In the genomic region with DNA sequence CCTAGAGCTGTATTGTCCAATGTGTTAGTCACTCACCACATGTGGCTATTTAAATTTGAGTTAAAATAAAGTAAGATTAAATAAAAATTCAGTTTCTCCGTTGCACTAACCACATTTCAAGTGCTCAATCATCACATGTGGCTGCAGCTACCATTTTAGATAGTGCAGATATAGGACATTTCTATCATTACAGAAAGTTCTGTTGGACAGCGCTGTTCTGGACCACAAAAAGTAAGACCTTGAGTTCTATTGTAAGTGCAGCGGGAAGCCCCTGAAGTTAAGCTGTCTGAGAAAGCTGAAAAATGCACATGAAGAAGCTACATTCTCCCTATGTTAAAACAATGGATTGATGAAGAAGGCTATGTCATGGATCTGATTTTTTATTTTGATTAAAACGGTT, we compare ENCODE assay signal across 9 cellular contexts. TPM values are rescaled to one million over a fixed set of nuclear protein-coding genes. Genes with fewer than 3 reads are reported as not detected.
DNase-seq lines count a peak whose midpoint lies in the region; ATAC-seq and TF ChIP-seq lines count a peak whose summit lies in the region.
"Had no signal": no experiment of that assay in that cellular context is flagged by ENCODE, and none has a peak within 500 bp of the region (broad histone marks: within the 10 kb centered on the region; RNA-seq: fewer than 3 reads in every experiment).

No MANE protein-coding gene starts in this region.

- H3K27ac Mint-ChIP-seq in CD4-positive, alpha-beta memory T cell: peak overlapping the region in 6 of 7 donors; percentile 87 to 98 (median 96)
- no peak overlapping the region for H3K27ac Mint-ChIP-seq in neural crest cell (ENCODE audit: unreplicated experiment)

- no peak for TF ChIP-seq CTCF in neural crest cell (conservative IDR thresholded peaks at IDR 0.05)

- peak overlapping the region in 1 of 2 donors; percentile 97 for H3K4me3 ChIP-seq in CD4-positive, alpha-beta memory T cell (ENCODE audit: low read length in 2 of 2)
- H3K4me3 ChIP-seq in NT2/D1 (ENCODE audit: insufficient read length, low read depth): peak overlapping the region; percentile 98
- H3K4me3 ChIP-seq in ectodermal cell (ENCODE audit: insufficient read depth, low read depth, low read length): peak overlapping the region; percentile 97

- peaks cover 10 to 37% of the 10 kb centered on the region in 2 donors for H3K36me3 Mint-ChIP-seq in CD4-positive, alpha-beta memory T cell
- H3K36me3 Mint-ChIP-seq in neural crest cell (ENCODE audit: low read depth): no peaks in the 10 kb centered on the region

- peaks cover 46% of the 10 kb centered on the region for H3K4me1 ChIP-seq in CD4-positive, alpha-beta memory T cell (ENCODE audit: insufficient read depth, low read length)
- H3K4me1 ChIP-seq in NT2/D1 (ENCODE audit: insufficient read depth, insufficient read length) (no peaks in the 10 kb centered on the region), ectodermal cell (ENCODE audit: control insufficient read depth, insufficient read depth, low read length) (no peaks in the 10 kb centered on the region)

- peaks cover 38 to 70% (median 50%) of the 10 kb centered on the region in 4 donors for H3K4me1 Mint-ChIP-seq in CD4-positive, alpha-beta memory T cell
- peaks cover 41% of the 10 kb centered on the region for H3K4me1 Mint-ChIP-seq in neural crest cell

- peaks cover 9% of the 10 kb centered on the region for H3K36me3 ChIP-seq in CD4-positive, alpha-beta memory T cell (ENCODE audit: insufficient read depth, low read length)
- H3K36me3 ChIP-seq in NT2/D1 (ENCODE audit: insufficient read depth, insufficient read length, low read length) (peaks cover 53% of the 10 kb centered on the region), ectodermal cell (ENCODE audit: control insufficient read depth, insufficient read depth, low read length) (peaks cover 6% of the 10 kb centered on the region)

- CTCF ChIA-PET in CD4-positive, alpha-beta memory T cell (lab: Charles Lee; ENCODE audit: partially characterized antibody): no interaction called here

- WGBS in ectodermal cell, 2 experiments: 70 to 71% methylated on average over 4 of the region's 4 CpGs

- POLR2A ChIA-PET in CD4-positive, alpha-beta memory T cell (lab: Charles Lee; ENCODE audit: partially characterized antibody): interaction anchor here (3.3 kb wide), 1 partner anchor 111 kb away, joined by 25 read pairs; the partner anchor contains the start of gene AKIRIN2

- intact Hi-C loops in CD4-positive, alpha-beta memory T cell (cut with micrococcal nuclease): loop anchor here (1.0 to 5.0 kb wide), 4 partner anchors 111 to 439 kb away; partner anchors contain the start of gene AKIRIN2

- ATAC-seq in GM21576 (IDR thresholded peaks at IDR 0.05; ENCODE audit: unreplicated experiment): no peak

- no peaks in the 10 kb centered on the region for H3K9me3 Mint-ChIP-seq in CD4-positive, alpha-beta memory T cell
- H3K9me3 Mint-ChIP-seq in neural crest cell: no peaks in the 10 kb centered on the region

- no peak for DNase-seq in CD4-positive, alpha-beta memory T cell
- DNase-seq in NT2/D1 (ENCODE audit: low read depth, low spot score) (no peak), neural crest cell (ENCODE audit: low read depth, low spot score) (no peak), 8988T (no peak), NCI-H446 (lab: John Stamatoyannopoulos, UW) (no peak), dedifferentiated amniotic fluid mesenchymal stem cell (ENCODE audit: extremely low spot score) (no peak)
- DNase-seq: NCI-H2029 had no signal

- peak overlapping the region; percentile 98 for H3K9ac ChIP-seq in NT2/D1 (ENCODE audit: insufficient read length, low read depth)

- peak overlapping the region; percentile 84 for H3K27ac ChIP-seq in CD4-positive, alpha-beta memory T cell (ENCODE audit: low read depth, low read length)
- H3K27ac ChIP-seq in ectodermal cell (ENCODE audit: insufficient read depth, low read depth, low read length, poor library complexity, severe bottlenecking): no peak overlapping the region

- no peaks in the 10 kb centered on the region for H3K27me3 Mint-ChIP-seq in CD4-positive, alpha-beta memory T cell
- no peaks in the 10 kb centered on the region for H3K27me3 Mint-ChIP-seq in neural crest cell (ENCODE audit: low read depth)

- no peaks in the 10 kb centered on the region for H3K9me3 ChIP-seq in CD4-positive, alpha-beta memory T cell (ENCODE audit: control insufficient read depth in 1 of 2, low read length in 2 of 2)
- H3K9me3 ChIP-seq in NT2/D1 (ENCODE audit: insufficient read depth, low read length) (no peaks in the 10 kb centered on the region; the same call in 1 of the 2 replicates), ectodermal cell (ENCODE audit: control insufficient read depth, low read length) (no peaks in the 10 kb centered on the region)

- H3K4me3 Mint-ChIP-seq in CD4-positive, alpha-beta memory T cell: peak overlapping the region; percentile 94 to 97 (median 96)
- H3K4me3 Mint-ChIP-seq in neural crest cell: peak overlapping the region; percentile 97

- no peaks in the 10 kb centered on the region for H3K27me3 ChIP-seq in CD4-positive, alpha-beta memory T cell (ENCODE audit: insufficient read depth, low read length)
- no peaks in the 10 kb centered on the region for H3K27me3 ChIP-seq in NT2/D1 (ENCODE audit: insufficient read depth, insufficient read length)
- H3K27me3 ChIP-seq in ectodermal cell (ENCODE audit: control insufficient read depth, insufficient read depth, low read length, poor library complexity, severe bottlenecking): no peaks in the 10 kb centered on the region

RNA-seq across cellular contexts. Expression of gene ORC3, which starts 1.1 kb away (rescaled TPM):
- 10 to 100 TPM; 30.4 to 30.7 TPM for total RNA-seq in CD4-positive, alpha-beta memory T cell
- polyA plus RNA-seq in CD4-positive, alpha-beta memory T cell: 10 to 100 TPM; 37.6 to 41.9 TPM
- polyA plus RNA-seq in ectodermal cell (2013, experiment 1 of 4): 65.2 TPM
- 68.9 TPM for polyA plus RNA-seq in ectodermal cell (2013, experiment 2 of 4)
- polyA plus RNA-seq in ectodermal cell (2013, experiment 3 of 4): 58.5 TPM
- 62.0 TPM for polyA plus RNA-seq in ectodermal cell (2013, experiment 4 of 4)
- 35.4 and 37.3 TPM in 2 replicates for total RNA-seq in neural crest cell

RNA-seq across cellular contexts. Expression of gene RARS2, which starts 1.2 kb away (rescaled TPM):
- total RNA-seq in CD4-positive, alpha-beta memory T cell: 10 to 100 TPM; 38.8 to 39.3 TPM
- polyA plus RNA-seq in CD4-positive, alpha-beta memory T cell: 10 to 100 TPM; 34.7 to 38.4 TPM
- polyA plus RNA-seq in ectodermal cell (2013, experiment 1 of 4): 53.3 TPM
- 55.0 TPM for polyA plus RNA-seq in ectodermal cell (2013, experiment 2 of 4)
- polyA plus RNA-seq in ectodermal cell (2013, experiment 3 of 4): 45.6 TPM
- polyA plus RNA-seq in ectodermal cell (2013, experiment 4 of 4): 47.5 TPM
- 39.0 and 39.5 TPM in 2 replicates for total RNA-seq in neural crest cell
